ENCODE assay signal across 11 cellular contexts in the genomic region with DNA sequence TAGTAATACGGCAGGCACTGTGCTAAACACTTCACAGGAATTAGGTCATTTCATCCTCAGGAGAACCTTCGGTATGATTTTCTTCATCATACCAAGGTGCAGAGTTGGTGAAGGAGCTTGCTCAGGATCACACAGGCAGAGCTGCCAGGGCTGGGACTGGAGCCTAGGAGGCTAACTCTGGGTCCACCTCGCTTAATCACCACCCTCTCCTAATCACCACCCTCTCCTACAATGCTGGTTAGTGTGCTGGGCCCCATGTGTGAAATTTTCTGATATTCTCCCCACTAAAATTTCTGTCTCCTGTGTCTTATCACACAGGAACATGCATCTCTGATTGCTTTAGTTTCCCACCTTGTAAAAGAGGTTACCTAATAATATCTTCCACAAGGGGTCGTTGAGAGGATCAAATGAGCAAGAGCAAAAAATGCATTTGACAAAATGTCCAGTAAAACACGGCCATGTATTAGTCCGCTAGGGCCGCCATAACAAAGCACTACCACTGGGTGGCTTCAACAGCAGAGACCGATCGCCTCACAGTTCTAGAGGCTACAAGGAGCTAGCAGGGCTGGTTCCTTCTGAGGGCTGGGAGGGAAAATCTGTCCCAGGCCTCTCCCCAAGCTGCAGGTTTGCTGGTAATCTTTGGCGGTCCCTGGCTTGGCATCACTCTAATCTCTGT.
A peak's percentile ranks its signal among the peaks of the same experiment; 100 is the strongest.
DNase-seq lines count a peak whose midpoint lies in the region; ATAC-seq and TF ChIP-seq lines count a peak whose summit lies in the region.
"Had no signal": no experiment of that assay in that cellular context is flagged by ENCODE, and none has a peak within 500 bp of the region (broad histone marks: within the 10 kb centered on the region; RNA-seq: fewer than 3 reads in every experiment).

No MANE protein-coding gene starts in this region.

- H3K4me3 Mint-ChIP-seq in activated T-cell treated with anti-CD3 and anti-CD28 coated beads, Interleukin-2, amount 50 U/mL, for 4 hours = no peak overlapping the region

- WGBS in upper lobe of left lung, 2 donors = 92 to 95% methylated on average over 10 of the region's 10 CpGs

- peaks cover 21% of the 10 kb centered on the region for H3K27me3 ChIP-seq in AG04450 (ENCODE audit: control insufficient read depth, insufficient read depth, low read length)
- H3K27me3 ChIP-seq in OCI-LY1 (ENCODE audit: insufficient read depth, low read length) = no peaks in the 10 kb centered on the region
- H3K27me3 ChIP-seq in upper lobe of left lung = no peaks in the 10 kb centered on the region
- H3K27me3 ChIP-seq in effector memory CD4-positive, alpha-beta T cell (replicated peaks; ENCODE audit: control insufficient read depth, insufficient read depth, low read length, poor library complexity, severe bottlenecking) = no peaks in the 10 kb centered on the region

- peak; percentile 33; the same call in 1 of the 2 replicates for TF ChIP-seq CTCF in AG04450 (IDR thresholded peaks at IDR 0.05; ENCODE audit: low read depth, low read length)
- peak; percentile 62 for TF ChIP-seq CTCF in OCI-LY1 (IDR thresholded peaks at IDR 0.05; ENCODE audit: low read length)
- TF ChIP-seq CTCF in upper lobe of left lung (IDR thresholded peaks at IDR 0.05) = no peak

- H3K4me3 ChIP-seq in AG04450 (ENCODE audit: low read depth, low read length) = no peak overlapping the region
- no peak overlapping the region for H3K4me3 ChIP-seq in OCI-LY1 (ENCODE audit: low read depth, low read length, poor library complexity, severe bottlenecking)
- H3K4me3 ChIP-seq in upper lobe of left lung = no peak overlapping the region
- H3K4me3 ChIP-seq in effector memory CD4-positive, alpha-beta T cell (ENCODE audit: insufficient read depth, low read depth, low read length, poor library complexity, severe bottlenecking) = no peak overlapping the region

- CTCF ChIA-PET in AG04450 (lab: Charles Lee) = interaction anchor here (1.1 to 2.2 kb wide), 4 partner anchors 25 to 326 kb away, joined by 3 to 10 read pairs (median 5); no protein-coding TSS in a partner anchor

- H2AFZ ChIP-seq in OCI-LY1 (ENCODE audit: low read length) = no peak overlapping the region

- H3K4me1 ChIP-seq in OCI-LY1 (ENCODE audit: insufficient read depth, low read length, severe bottlenecking) = no peaks in the 10 kb centered on the region
- H3K4me1 ChIP-seq in upper lobe of left lung = no peaks in the 10 kb centered on the region
- H3K4me1 ChIP-seq in effector memory CD4-positive, alpha-beta T cell (ENCODE audit: control insufficient read depth, insufficient read depth, low read length, poor library complexity, severe bottlenecking) = no peaks in the 10 kb centered on the region

- H3K9ac ChIP-seq in OCI-LY1 (ENCODE audit: low read length) = no peak overlapping the region

- no peak for TF ChIP-seq EP300 in upper lobe of left lung (IDR thresholded peaks at IDR 0.05)

- no peaks in the 10 kb centered on the region for H3K79me2 ChIP-seq in OCI-LY1 (ENCODE audit: insufficient read depth, low read length)

- H3K27ac ChIP-seq in AG04450 (ENCODE audit: low read depth, low read length) = no peak overlapping the region
- no peak overlapping the region for H3K27ac ChIP-seq in OCI-LY1 (ENCODE audit: low read depth, low read length, poor library complexity, severe bottlenecking)
- H3K27ac ChIP-seq in upper lobe of left lung = no peak overlapping the region
- H3K27ac ChIP-seq in effector memory CD4-positive, alpha-beta T cell (ENCODE audit: insufficient read depth, low read length, poor library complexity, severe bottlenecking) = no peak overlapping the region

- DNase-seq in AG04450 (ENCODE audit: low read depth, low spot score) (no peak), fibroblast of peridontal ligament (ENCODE audit: extremely low read depth) (peak; percentile 10), upper lobe of left lung (no peak)
- no peak for DNase-seq in effector memory CD4-positive, alpha-beta T cell
- no peak for DNase-seq in activated T-cell treated with anti-CD3 and anti-CD28 coated beads, Interleukin-2, amount 50 U/mL, for 1 hour
- DNase-seq in activated T-cell treated with anti-CD3 and anti-CD28 coated beads, Interleukin-2, amount 50 U/mL, for 4 hours = no peak
- DNase-seq: anterior cingulate cortex; Kasumi-1; stimulated activated naive CD4-positive, alpha-beta T cell treated with Interleukin-2 at 50 U/mL for 16 hours had no signal

- peaks cover under 1% of the 10 kb centered on the region for H3K9me3 Mint-ChIP-seq in activated T-cell treated with anti-CD3 and anti-CD28 coated beads, Interleukin-2, amount 50 U/mL, for 4 hours

- H3K9me3 ChIP-seq in AG04450 (ENCODE audit: control insufficient read depth, insufficient read depth, low read length) (no peaks in the 10 kb centered on the region; the same call in 1 of the 2 replicates), OCI-LY1 (ENCODE audit: low read length) (no peaks in the 10 kb centered on the region), upper lobe of left lung (peaks cover 0 to 2% (median under 1%) of the 10 kb centered on the region in 4 donors)
- no peaks in the 10 kb centered on the region for H3K9me3 ChIP-seq in effector memory CD4-positive, alpha-beta T cell (ENCODE audit: control insufficient read depth, low read length)

- H3K4me2 ChIP-seq in OCI-LY1 (ENCODE audit: low read length) = no peak overlapping the region

- no peaks in the 10 kb centered on the region for H3K9me2 ChIP-seq in OCI-LY1 (ENCODE audit: low read depth, low read length)

- H4K20me1 ChIP-seq in OCI-LY1 (ENCODE audit: insufficient read depth, low read length) = no peaks in the 10 kb centered on the region

- H3K4me1 Mint-ChIP-seq in activated T-cell treated with anti-CD3 and anti-CD28 coated beads, Interleukin-2, amount 50 U/mL, for 4 hours (ENCODE audit: low read depth) = no peaks in the 10 kb centered on the region

- POLR2A ChIA-PET in AG04450 (lab: Yijun Ruan, JAX) = no interaction called here

- H3F3A ChIP-seq in OCI-LY1 (ENCODE audit: insufficient read depth, low read length) = no peaks in the 10 kb centered on the region

- no peaks in the 10 kb centered on the region for H3K36me3 ChIP-seq in OCI-LY1 (ENCODE audit: insufficient read depth, low read length)
- no peaks in the 10 kb centered on the region for H3K36me3 ChIP-seq in upper lobe of left lung
- no peaks in the 10 kb centered on the region for H3K36me3 ChIP-seq in effector memory CD4-positive, alpha-beta T cell (ENCODE audit: control insufficient read depth, insufficient read depth, low read length)

- peaks cover 3% of the 10 kb centered on the region for H3K27me3 Mint-ChIP-seq in activated T-cell treated with anti-CD3 and anti-CD28 coated beads, Interleukin-2, amount 50 U/mL, for 4 hours (ENCODE audit: low read depth)

- H3K36me3 Mint-ChIP-seq in activated T-cell treated with anti-CD3 and anti-CD28 coated beads, Interleukin-2, amount 50 U/mL, for 4 hours (ENCODE audit: insufficient read depth) = no peaks in the 10 kb centered on the region

- TF ChIP-seq POLR2A in upper lobe of left lung (IDR thresholded peaks at IDR 0.05) = no peak

- ATAC-seq in GM21360 (IDR thresholded peaks at IDR 0.05; ENCODE audit: unreplicated experiment) = peak; percentile 81
- no peak for ATAC-seq in upper lobe of left lung (ENCODE audit: low FRiP score in 2 of 2)
- no peak for ATAC-seq in activated T-cell treated with anti-CD3 and anti-CD28 coated beads, Interleukin-2, amount 50 U/mL, for 4 hours

Comparison
In these comparisons a context has a peak if more than half of its experiments do, and no peak if none do; other contexts are left out.
1. CTCF ChIP-seq: peak in AG04450 (single experiment) and OCI-LY1 (single experiment); none in upper lobe of left lung (0 of 6).